ENCODE assay signal across 11 cellular contexts in the genomic region with DNA sequence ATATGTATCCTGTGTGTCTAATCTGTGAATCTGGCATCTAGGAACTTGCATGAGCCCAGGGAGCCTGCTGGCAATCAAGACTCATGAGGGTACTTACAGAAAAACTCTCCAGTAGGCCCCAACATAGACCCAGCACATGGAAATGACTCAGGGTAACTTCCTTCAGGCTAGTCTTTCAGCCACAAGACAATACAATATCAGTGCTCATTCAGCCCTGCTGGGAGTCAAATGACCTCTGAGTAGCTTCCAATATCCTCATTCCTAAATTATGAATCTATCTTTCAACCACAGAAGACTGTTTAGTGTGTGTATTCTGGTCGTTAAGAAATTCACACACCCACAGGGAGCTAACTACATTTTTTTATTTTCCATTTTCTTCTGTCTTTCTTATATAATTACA.
A peak's percentile ranks its signal among the peaks of the same experiment; 100 is the strongest.
DNase-seq lines count a peak whose midpoint lies in the region; ATAC-seq and TF ChIP-seq lines count a peak whose summit lies in the region.
"Had no signal": no experiment of that assay in that cellular context is flagged by ENCODE, and none has a peak within 500 bp of the region (broad histone marks: within the 10 kb centered on the region; RNA-seq: fewer than 3 reads in every experiment).

No MANE protein-coding gene starts in this region.

- no peak for TF ChIP-seq CTCF in retinal pigment epithelial cell (conservative IDR thresholded peaks at IDR 0.05; ENCODE audit: low read depth, low read length)

- in situ Hi-C loops in SK-MEL-5 (cut with HindIII; ENCODE audit: low pct_unique_long_range_greater_than_20kb, low sequenced_read_pairs) = no loop called here

- no peak for ATAC-seq in HG03175 (IDR thresholded peaks at IDR 0.05; ENCODE audit: unreplicated experiment)
- ATAC-seq in GM18873 (IDR thresholded peaks at IDR 0.05; ENCODE audit: low FRiP score, unreplicated experiment) = no peak

- peak; percentile 13 for DNase-seq in GOT3 (lab: John Stamatoyannopoulos, UW)
- DNase-seq in SK-MEL-5 (ENCODE audit: low read depth, low spot score) = peak; percentile 100
- DNase-seq in fibroblast of gingiva (ENCODE audit: low read depth) = peak; percentile 77
- DNase-seq in retinal pigment epithelial cell (ENCODE audit: low read depth) = peak; percentile 77
- DNase-seq in NCI-H1092 (lab: John Stamatoyannopoulos, UW) = no peak
- no peak for DNase-seq in NCI-H2171 treated with DMSO at 0.1 percent for 48 hours (lab: John Stamatoyannopoulos, UW)
- DNase-seq: activated T-cell treated with anti-CD3 and anti-CD28 coated beads, Interleukin-2, amount 50 U/mL, for 24 hours; nucleus accumbens had no signal

- no peak overlapping the region for H3K4me3 ChIP-seq in retinal pigment epithelial cell (ENCODE audit: low read length)
- H3K4me3 ChIP-seq: coronary artery had no signal

Comparison
In these comparisons a context has a peak if more than half of its experiments do, and no peak if none do; other contexts are left out.
1. DNase-seq: peak in GOT3 (single experiment), SK-MEL-5 (single experiment), fibroblast of gingiva (single experiment) and retinal pigment epithelial cell (single experiment); none in NCI-H1092 (single experiment) and NCI-H2171 treated with DMSO at 0.1 percent for 48 hours (single experiment).